ENCODE assay signal across 4 cellular contexts in genomic region chr1:9482816-9483572, GRCh38.
TF ChIP-seq lines count a peak whose summit lies in the region.

No MANE protein-coding gene starts in this region.

TF ChIP-seq in SK-N-SH, 30 proteins besides CTCF, POLR2A, EP300 and RAD21:
- no peak for TF ChIP-seq USF1 (IDR thresholded peaks at IDR 0.05; ENCODE audit: borderline replicate concordance, low read depth)
- no peak for TF ChIP-seq SIN3A (IDR thresholded peaks at IDR 0.05; ENCODE audit: borderline replicate concordance, low read depth, low read length)
- TF ChIP-seq, protein P1, sequence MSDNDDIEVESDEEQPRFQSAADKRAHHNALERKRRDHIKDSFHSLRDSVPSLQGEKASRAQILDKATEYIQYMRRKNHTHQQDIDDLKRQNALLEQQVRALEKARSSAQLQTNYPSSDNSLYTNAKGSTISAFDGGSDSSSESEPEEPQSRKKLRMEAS (IDR thresholded peaks at IDR 0.05; ENCODE audit: low read depth), result no peak
- no peak for TF ChIP-seq SMC3 (IDR thresholded peaks at IDR 0.05; ENCODE audit: low read depth, low read length)
- no peak for TF ChIP-seq RFX5 (IDR thresholded peaks at IDR 0.05; ENCODE audit: low read length)
- no peak for TF ChIP-seq EZH2phosphoT487 (IDR thresholded peaks at IDR 0.05; ENCODE audit: borderline replicate concordance, low read depth)
- TF ChIP-seq TEAD4 (IDR thresholded peaks at IDR 0.05; ENCODE audit: borderline replicate concordance, insufficient read depth), result no peak
- TF ChIP-seq CHD2 (IDR thresholded peaks at IDR 0.05; ENCODE audit: low read length, partially characterized antibody), result no peak
- TF ChIP-seq, protein P2, sequence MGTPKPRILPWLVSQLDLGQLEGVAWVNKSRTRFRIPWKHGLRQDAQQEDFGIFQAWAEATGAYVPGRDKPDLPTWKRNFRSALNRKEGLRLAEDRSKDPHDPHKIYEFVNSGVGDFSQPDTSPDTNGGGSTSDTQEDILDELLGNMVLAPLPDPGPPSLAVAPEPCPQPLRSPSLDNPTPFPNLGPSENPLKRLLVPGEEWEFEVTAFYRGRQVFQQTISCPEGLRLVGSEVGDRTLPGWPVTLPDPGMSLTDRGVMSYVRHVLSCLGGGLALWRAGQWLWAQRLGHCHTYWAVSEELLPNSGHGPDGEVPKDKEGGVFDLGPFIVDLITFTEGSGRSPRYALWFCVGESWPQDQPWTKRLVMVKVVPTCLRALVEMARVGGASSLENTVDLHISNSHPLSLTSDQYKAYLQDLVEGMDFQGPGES (IDR thresholded peaks at IDR 0.05; ENCODE audit: low read depth, low read length), result no peak
- TF ChIP-seq, protein P3, sequence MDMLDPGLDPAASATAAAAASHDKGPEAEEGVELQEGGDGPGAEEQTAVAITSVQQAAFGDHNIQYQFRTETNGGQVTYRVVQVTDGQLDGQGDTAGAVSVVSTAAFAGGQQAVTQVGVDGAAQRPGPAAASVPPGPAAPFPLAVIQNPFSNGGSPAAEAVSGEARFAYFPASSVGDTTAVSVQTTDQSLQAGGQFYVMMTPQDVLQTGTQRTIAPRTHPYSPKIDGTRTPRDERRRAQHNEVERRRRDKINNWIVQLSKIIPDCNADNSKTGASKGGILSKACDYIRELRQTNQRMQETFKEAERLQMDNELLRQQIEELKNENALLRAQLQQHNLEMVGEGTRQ (IDR thresholded peaks at IDR 0.05; ENCODE audit: borderline replicate concordance, low read depth, low read length), result no peak
- TF ChIP-seq RXRA (IDR thresholded peaks at IDR 0.05; ENCODE audit: borderline replicate concordance, low read depth), result no peak
- no peak for TF ChIP-seq YY1 (IDR thresholded peaks at IDR 0.05; ENCODE audit: low read depth)

TF ChIP-seq in SK-N-SH treated with all-trans-retinoic acid at 6 μM for 48 hours, 23 proteins besides CTCF, POLR2A, EP300 and RAD21 (continues in another document):
- TF ChIP-seq PATZ1 (CRISPR knock-in tag; IDR thresholded peaks at IDR 0.05; ENCODE audit: borderline replicate concordance) (no peak), OSR1 (CRISPR knock-in tag; IDR thresholded peaks at IDR 0.05) (no peak), ZNF565 (CRISPR knock-in tag; conservative IDR thresholded peaks at IDR 0.05; ENCODE audit: low read depth) (no peak), TSHZ2 (CRISPR knock-in tag; IDR thresholded peaks at IDR 0.05) (no peak), ARNTL (CRISPR knock-in tag; IDR thresholded peaks at IDR 0.05; ENCODE audit: borderline replicate concordance, low read depth) (no peak)
- TF ChIP-seq, protein P4, sequence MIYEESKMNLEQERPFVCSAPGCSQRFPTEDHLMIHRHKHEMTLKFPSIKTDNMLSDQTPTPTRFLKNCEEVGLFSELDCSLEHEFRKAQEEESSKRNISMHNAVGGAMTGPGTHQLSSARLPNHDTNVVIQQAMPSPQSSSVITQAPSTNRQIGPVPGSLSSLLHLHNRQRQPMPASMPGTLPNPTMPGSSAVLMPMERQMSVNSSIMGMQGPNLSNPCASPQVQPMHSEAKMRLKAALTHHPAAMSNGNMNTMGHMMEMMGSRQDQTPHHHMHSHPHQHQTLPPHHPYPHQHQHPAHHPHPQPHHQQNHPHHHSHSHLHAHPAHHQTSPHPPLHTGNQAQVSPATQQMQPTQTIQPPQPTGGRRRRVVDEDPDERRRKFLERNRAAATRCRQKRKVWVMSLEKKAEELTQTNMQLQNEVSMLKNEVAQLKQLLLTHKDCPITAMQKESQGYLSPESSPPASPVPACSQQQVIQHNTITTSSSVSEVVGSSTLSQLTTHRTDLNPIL (CRISPR knock-in tag; IDR thresholded peaks at IDR 0.05; ENCODE audit: low read depth), result no peak

TF ChIP-seq in IMR-90, 13 proteins besides CTCF, POLR2A, EP300 and RAD21:
- TF ChIP-seq MAZ (IDR thresholded peaks at IDR 0.05; ENCODE audit: borderline replicate concordance, low read depth, low read length) (no peak), FOS (IDR thresholded peaks at IDR 0.05; ENCODE audit: low read depth, low read length) (no peak), RCOR1 (IDR thresholded peaks at IDR 0.05; ENCODE audit: insufficient replicate concordance, low read length) (no peak), CHD1 (IDR thresholded peaks at IDR 0.05; ENCODE audit: low read depth, low read length) (no peak), MXI1 (IDR thresholded peaks at IDR 0.05; ENCODE audit: borderline replicate concordance, low read depth, low read length) (no peak), RFX5 (IDR thresholded peaks at IDR 0.05; ENCODE audit: low read depth, low read length) (no peak), BHLHE40 (IDR thresholded peaks at IDR 0.05; ENCODE audit: low read depth, low read length) (no peak), CEBPB (IDR thresholded peaks at IDR 0.05; ENCODE audit: low read depth, low read length) (no peak), MAFK (IDR thresholded peaks at IDR 0.05; ENCODE audit: low read depth, low read length) (no peak), ELK1 (IDR thresholded peaks at IDR 0.05; ENCODE audit: borderline replicate concordance, low read depth, low read length) (no peak), NFE2L2 (IDR thresholded peaks at IDR 0.05; ENCODE audit: low read depth, low read length) (no peak), SMC3 (IDR thresholded peaks at IDR 0.05; ENCODE audit: low read depth, low read length) (no peak)
- TF ChIP-seq, protein P3 (IDR thresholded peaks at IDR 0.05; ENCODE audit: low read depth, low read length), result no peak

TF ChIP-seq in HepG2, 621 proteins besides CTCF, POLR2A, EP300 and RAD21:
- peak; percentile 26; the same call in 1 of the 2 replicates for TF ChIP-seq ZNF263 (CRISPR knock-in tag; IDR thresholded peaks at IDR 0.05)
- peak; percentile 84; the same call in 1 of the 2 replicates for TF ChIP-seq ZNF768 (CRISPR knock-in tag; IDR thresholded peaks at IDR 0.05)
- no peak for TF ChIP-seq ZNF788 (CRISPR knock-in tag; IDR thresholded peaks at IDR 0.05; ENCODE audit: borderline replicate concordance)
- no peak for TF ChIP-seq CCDC6 (CRISPR knock-in tag; IDR thresholded peaks at IDR 0.05)
- peak; percentile 46; the same call in 1 of the 2 replicates for TF ChIP-seq CREB1 (IDR thresholded peaks at IDR 0.05)
- no peak for TF ChIP-seq CREB1 (CRISPR knock-in tag; IDR thresholded peaks at IDR 0.05)
